16 cellular contexts compared by ENCODE assay signal in the genomic region with DNA sequence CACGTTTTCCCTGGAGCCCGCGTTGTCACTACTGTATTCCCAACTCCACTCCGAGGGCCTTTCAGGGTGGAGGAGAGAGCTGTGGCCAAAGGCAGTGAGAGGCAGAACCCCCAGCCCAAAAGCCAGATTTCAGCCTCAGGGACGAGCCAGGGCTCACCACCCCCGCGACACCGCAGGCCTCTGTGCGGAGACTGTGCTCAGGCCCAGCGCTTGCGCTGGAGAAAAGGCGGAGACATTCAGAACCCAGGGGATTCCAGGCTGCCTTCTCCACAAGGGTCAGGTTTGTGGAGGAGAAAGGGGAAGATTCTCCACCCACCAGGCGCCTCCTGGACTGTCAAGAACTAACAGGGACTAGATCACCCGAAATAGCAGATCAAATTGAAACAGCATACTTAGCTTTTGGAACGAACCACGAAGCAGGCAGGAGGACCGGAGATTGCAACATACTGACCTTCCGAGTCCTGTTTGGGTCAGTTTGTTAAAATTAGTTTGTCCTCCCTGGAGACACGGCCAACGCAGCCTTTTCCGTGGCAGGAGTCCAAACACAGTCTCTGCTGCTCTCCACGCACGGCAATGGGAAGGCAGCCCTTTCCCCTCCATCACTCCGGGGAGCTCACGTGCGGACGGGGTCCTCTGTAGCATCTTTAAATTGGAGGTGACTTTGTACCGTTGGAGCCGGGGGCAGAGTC. TPM values are rescaled to one million over a fixed set of nuclear protein-coding genes. Genes with fewer than 3 reads are reported as not detected.
A peak's percentile ranks its signal among the peaks of the same experiment; 100 is the strongest.
DNase-seq lines count a peak whose midpoint lies in the region; ATAC-seq and TF ChIP-seq lines count a peak whose summit lies in the region.
"Had no signal": no experiment of that assay in that cellular context is flagged by ENCODE, and none has a peak within 500 bp of the region (broad histone marks: within the 10 kb centered on the region; RNA-seq: fewer than 3 reads in every experiment).

No MANE protein-coding gene starts in this region.

- H3K9me3 ChIP-seq in psoas muscle (no peaks in the 10 kb centered on the region), vagina (no peaks in the 10 kb centered on the region)

- H3K4me1 ChIP-seq in psoas muscle (peaks cover 23% of the 10 kb centered on the region), vagina (peaks cover 39% of the 10 kb centered on the region)

- intact Hi-C loops in left ventricle myocardium superior (cut with micrococcal nuclease), result no loop called here
- intact Hi-C loops in psoas muscle (cut with DNase I), result loop anchor here in 1 of 2 donors (10.0 kb wide), 1 partner anchor 112 kb away; no protein-coding TSS in a partner anchor
- intact Hi-C loops in vagina (cut with DNase I), result no loop called here

- no peaks in the 10 kb centered on the region for H3K27me3 ChIP-seq in psoas muscle (ENCODE audit: insufficient read depth in 3 of 3, low read length in 2 of 3)
- H3K27me3 ChIP-seq in vagina, result no peaks in the 10 kb centered on the region
- H3K27me3 ChIP-seq: hepatocyte had no signal

- TF ChIP-seq POLR2A in vagina (IDR thresholded peaks at IDR 0.05), result no peak

- WGBS in psoas muscle, 3 donors, result 28 to 41% (median 29%) methylated on average over 29 of the region's 29 CpGs

- peak; percentile 83 for ATAC-seq in left ventricle myocardium superior
- peak in 1 of 4 donors; percentile 43 for ATAC-seq in psoas muscle
- ATAC-seq in HG03354 (IDR thresholded peaks at IDR 0.05; ENCODE audit: poor library complexity, severe bottlenecking, unreplicated experiment), result no peak
- ATAC-seq: GM12878; naive thymus-derived CD4-positive, alpha-beta T cell; PC-3 had no signal

- no peak for DNase-seq in coronary artery (ENCODE audit: low spot score)
- DNase-seq in left ventricle myocardium superior, result peak; percentile 70
- DNase-seq in psoas muscle, result peak; percentile 60 to 79
- no peak for DNase-seq in vagina (ENCODE audit: extremely low spot score in 2 of 2)
- no peak for DNase-seq in NCI-H1417 treated with DMSO at 0.1 percent for 48 hours (lab: John Stamatoyannopoulos, UW)
- DNase-seq in NCI-H187 treated with DMSO at 0.1 percent for 48 hours (lab: John Stamatoyannopoulos, UW), result no peak
- DNase-seq: activated B cell treated with CpG ODN at 0.5 μM for 24 hours; activated gamma-delta T cell treated with Interleukin-2 at 50 U/mL for 16 hours; H9; naive thymus-derived CD4-positive, alpha-beta T cell; NCI-H1417; PC-3 had no signal

- peak overlapping the region; percentile 57 to 77 for H3K27ac ChIP-seq in coronary artery
- H3K27ac ChIP-seq in psoas muscle, result peak overlapping the region; percentile 57
- H3K27ac ChIP-seq in vagina, result peak overlapping the region; percentile 77
- H3K27ac ChIP-seq: hepatocyte, KMS-11 had no signal

- H3K36me3 ChIP-seq in psoas muscle (ENCODE audit: insufficient read depth in 1 of 2, low read depth in 1 of 2), result no peaks in the 10 kb centered on the region
- no peaks in the 10 kb centered on the region for H3K36me3 ChIP-seq in vagina

- TF ChIP-seq CTCF in coronary artery (IDR thresholded peaks at IDR 0.05) (no peak), psoas muscle (IDR thresholded peaks at IDR 0.05) (no peak), vagina (IDR thresholded peaks at IDR 0.05) (no peak)

- peak overlapping the region; percentile 39 for H3K4me3 ChIP-seq in coronary artery
- H3K4me3 ChIP-seq in psoas muscle, result peak overlapping the region; percentile 5
- H3K4me3 ChIP-seq in vagina, result peak overlapping the region in 1 of 2 donors; percentile 7
- H3K4me3 ChIP-seq: GM12878, hepatocyte had no signal

RNA-seq across cellular contexts. Expression of a gene that starts 14.4 kb away (rescaled TPM):
- total RNA-seq in left ventricle myocardium superior, result 15.3 TPM
- total RNA-seq in psoas muscle, result 1 to 10 TPM; 2.9 to 5.3 (median 4.6) TPM
- polyA plus RNA-seq in psoas muscle, result 1 to 10 TPM; 1.5 to 1.8 (median 1.6) TPM
- total RNA-seq in vagina, result 43.5 TPM

RNA-seq across cellular contexts. Expression of a gene that starts 30.0 kb away (rescaled TPM):
- 20.5 TPM for total RNA-seq in left ventricle myocardium superior
- total RNA-seq in psoas muscle, result 10 to 100 TPM; 17.2 to 24.2 (median 23.7) TPM
- polyA plus RNA-seq in psoas muscle, result 10 to 100 TPM in 1 of 3 donors, 1 to 10 TPM in 2; 9.2 to 19.4 (median 9.4) TPM
- total RNA-seq in vagina, result 34.6 TPM

Comparison
In these comparisons a context has a peak if more than half of its experiments do, and no peak if none do; other contexts are left out.
1. DNase-seq: peak in left ventricle myocardium superior (single experiment) and psoas muscle (2 of 2); none in coronary artery (single experiment), vagina (0 of 2), NCI-H1417 treated with DMSO at 0.1 percent for 48 hours (single experiment) and NCI-H187 treated with DMSO at 0.1 percent for 48 hours (single experiment).
2. Peak in every context shown above with its lines, with median percentiles within 50 percentile points of each other: H3K27ac ChIP-seq.